18 cellular contexts compared by ENCODE assay signal in the genomic region with DNA sequence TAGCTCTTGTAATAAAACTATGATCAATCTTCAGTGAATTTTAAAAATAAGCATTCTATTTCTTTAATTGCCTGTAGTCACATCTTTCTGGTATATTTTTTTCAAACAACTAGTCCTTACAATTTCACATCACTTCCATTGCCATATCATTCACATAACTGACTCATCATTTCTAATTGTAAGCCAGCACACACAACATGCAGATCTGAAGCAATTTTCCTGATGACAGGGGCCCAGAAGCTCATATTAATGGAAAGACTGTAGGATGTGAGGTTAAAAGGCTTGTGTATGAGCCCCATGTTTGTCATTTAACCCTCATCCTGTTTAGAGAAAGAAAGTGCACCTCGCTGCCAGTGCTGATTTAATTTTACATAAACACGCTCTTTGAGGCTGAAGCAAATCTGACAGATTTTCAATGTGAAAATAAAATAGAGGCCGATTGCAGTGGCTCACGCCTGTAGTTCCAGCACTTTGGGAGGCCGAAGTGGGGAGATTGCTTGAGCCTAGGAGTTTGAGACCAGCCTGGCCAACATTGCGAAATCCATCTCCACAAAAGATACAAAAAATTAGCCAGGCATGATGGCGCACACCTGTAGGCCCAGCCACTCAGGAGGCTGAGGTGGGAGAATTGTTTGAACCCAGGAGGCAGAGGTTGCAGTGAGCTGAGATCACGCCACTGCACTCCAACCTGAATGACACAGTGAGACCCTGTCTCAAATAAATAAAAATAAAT. TPM values are rescaled to one million over a fixed set of nuclear protein-coding genes. Genes with fewer than 3 reads are reported as not detected.
DNase-seq lines count a peak whose midpoint lies in the region; ATAC-seq, FAIRE-seq and TF ChIP-seq lines count a peak whose summit lies in the region.
"Had no signal": no experiment of that assay in that cellular context is flagged by ENCODE, and none has a peak within 500 bp of the region (broad histone marks: within the 10 kb centered on the region; RNA-seq: fewer than 3 reads in every experiment).

No MANE protein-coding gene starts in this region.

- H3K4me3 ChIP-seq in K562: no peak overlapping the region
- no peak overlapping the region for H3K4me3 ChIP-seq in iPS-20b (ENCODE audit: low read length)
- H3K4me3 ChIP-seq: thyroid gland had no signal

- intact Hi-C loops in K562 (cut with micrococcal nuclease): no loop called here

- TF ChIP-seq RAD21 in Ishikawa (IDR thresholded peaks at IDR 0.05; ENCODE audit: low read depth) (no peak), K562 (CRISPR knock-in tag; conservative IDR thresholded peaks at IDR 0.05 in 1 of 2, IDR thresholded peaks at IDR 0.05 in 1 of 2) (no peak)

- TF ChIP-seq EP300 in Ishikawa (IDR thresholded peaks at IDR 0.05; ENCODE audit: borderline replicate concordance): no peak
- no peak for TF ChIP-seq EP300 in K562 (IDR thresholded peaks at IDR 0.05; ENCODE audit: low read length)

- H3K27ac ChIP-seq in K562 (ENCODE audit: extremely low read depth, low read depth, low read length) (no peak overlapping the region), iPS-20b (ENCODE audit: low read length) (peak overlapping the region; percentile 8)
- H3K27ac ChIP-seq: C4-2B, thyroid gland had no signal

- no TSS peak for BruUV-seq in K562 (replicated peaks; lab: Mats Ljungman, UMichigan)

- H3K9ac ChIP-seq in K562 (ENCODE audit: insufficient read depth in 1 of 2, low read depth in 2 of 2, low read length in 2 of 2): no peak overlapping the region
- H3K9ac ChIP-seq in iPS-20b (ENCODE audit: low read depth, low read length): no peak overlapping the region

- H3K9me3 ChIP-seq in K562 (replicated peaks; ENCODE audit: control insufficient read depth, insufficient read depth, low read depth, low read length) (no peaks in the 10 kb centered on the region), iPS-20b (ENCODE audit: insufficient read depth, low read depth, low read length) (no peaks in the 10 kb centered on the region; the same call in 1 of the 2 replicates)
- H3K9me3 ChIP-seq: thyroid gland had no signal

- H3K79me2 ChIP-seq in K562 (ENCODE audit: control insufficient read depth, insufficient read depth, low read length): no peaks in the 10 kb centered on the region

- H3K27me3 ChIP-seq in K562 (ENCODE audit: control insufficient read depth in 2 of 2, insufficient read depth in 2 of 2, low read length in 2 of 2): no peaks in the 10 kb centered on the region
- no peaks in the 10 kb centered on the region for H3K27me3 ChIP-seq in iPS-20b (ENCODE audit: insufficient read depth, low read length)
- H3K27me3 ChIP-seq: thyroid gland had no signal

- ATAC-seq in K562: no peak
- no peak for ATAC-seq in HG02623 (IDR thresholded peaks at IDR 0.05; ENCODE audit: unreplicated experiment)
- ATAC-seq in left lobe of liver: no peak
- ATAC-seq: effector memory CD8-positive, alpha-beta T cell had no signal

- no peak overlapping the region for H3K4me2 ChIP-seq in K562 (ENCODE audit: insufficient read depth, low read length)

- 93% methylated on average over 8 of the region's 8 CpGs for WGBS in K562 (ENCODE audit: insufficient coverage, low coverage, missing lambda C conversion rate)

- peak; percentile 40 for DNase-seq in ELR (ENCODE audit: low read depth)
- DNase-seq in K562 (ENCODE audit: extremely low read depth in 1 of 4, low spot score in 3 of 4): no peak
- DNase-seq in GM12892 (ENCODE audit: insufficient read length): no peak
- DNase-seq in left lobe of liver (ENCODE audit: low spot score): no peak
- no peak for DNase-seq in NCI-H510A (lab: John Stamatoyannopoulos, UW)
- DNase-seq: activated CD4-positive, alpha-beta T cell treated with anti-CD3 and anti-CD28 coated beads, Interleukin-2, amount 50 U/mL, for 4 hours; amniotic stem cell; DMS153; effector memory CD8-positive, alpha-beta T cell; MV-4-11; NCI-H2029 treated with DMSO at 0.1 percent for 48 hours; Right ventricle myocardium superior; thyroid gland had no signal

- FAIRE-seq in K562 (lab: Jason Lieb, UNC): no peak
- no peak for FAIRE-seq in GM12892 (lab: Jason Lieb, UNC)
- FAIRE-seq: frontal cortex had no signal

- H3K36me3 ChIP-seq in K562 (ENCODE audit: control insufficient read depth, insufficient read depth, low read length) (no peaks in the 10 kb centered on the region; the same call in 2 of the 3 replicates), iPS-20b (ENCODE audit: insufficient read depth, low read depth, low read length) (peaks cover 22% of the 10 kb centered on the region)

- no peak overlapping the region for H2AFZ ChIP-seq in K562 (ENCODE audit: low read depth, low read length)

- CTCF ChIA-PET in K562 (lab: Yijun Ruan, JAX; ENCODE audit: low intra/inter-chr PET ratio): no interaction called here

- no peaks in the 10 kb centered on the region for H4K20me1 ChIP-seq in K562 (replicated peaks; ENCODE audit: control insufficient read depth, insufficient read depth, low read length)

- no peak for TF ChIP-seq POLR2A in K562 (conservative IDR thresholded peaks at IDR 0.05)
- TF ChIP-seq POLR2A in GM12892 (IDR thresholded peaks at IDR 0.05; ENCODE audit: low read depth, low read length): no peak

- TF ChIP-seq CTCF in K562 (IDR thresholded peaks at IDR 0.05 in 2 of 3, conservative IDR thresholded peaks at IDR 0.05 in 1 of 3; ENCODE audit: insufficient read depth in 2 of 3, low read depth in 1 of 3, low read length in 3 of 3): no peak

- H3K9me1 ChIP-seq in K562 (ENCODE audit: control insufficient read depth, insufficient read depth, low read length): no peaks in the 10 kb centered on the region

- POLR2A ChIA-PET in K562 (lab: Yijun Ruan, JAX): no interaction called here

- peaks cover 32 to 41% of the 10 kb centered on the region in 2 experiments for H3K4me1 ChIP-seq in K562 (replicated peaks in 1 of 2; ENCODE audit: control insufficient read depth in 2 of 2, insufficient read depth in 2 of 2, low read length in 2 of 2)
- peaks cover 7% of the 10 kb centered on the region; the same call in 1 of the 2 replicates for H3K4me1 ChIP-seq in iPS-20b (ENCODE audit: insufficient read depth, low read length)
- H3K4me1 ChIP-seq: thyroid gland had no signal

- in situ Hi-C loops in K562 (cut with MboI): no loop called here

TF ChIP-seq in Ishikawa, 13 proteins besides CTCF, POLR2A, EP300 and RAD21 (continues in another document):
- TF ChIP-seq ZBTB7A (IDR thresholded peaks at IDR 0.05; ENCODE audit: low read depth): no peak
- no peak for TF ChIP-seq TCF12 (IDR thresholded peaks at IDR 0.05; ENCODE audit: low read depth)
- TF ChIP-seq CEBPB (IDR thresholded peaks at IDR 0.05): peak; percentile 51
- no peak for TF ChIP-seq EGR1 (IDR thresholded peaks at IDR 0.05)
- TF ChIP-seq TAF1 (IDR thresholded peaks at IDR 0.05; ENCODE audit: low read depth): no peak

TF ChIP-seq in K562, 482 proteins besides CTCF, POLR2A, EP300 and RAD21 (continues in another document):
- TF ChIP-seq NFE2 (IDR thresholded peaks at IDR 0.05; ENCODE audit: low read depth) (0 out of 2 replicates have a peak, but pooled peaks have one; percentile 8), CEBPG (CRISPR knock-in tag; IDR thresholded peaks at IDR 0.05) (peak; percentile 51; the same call in 1 of the 2 replicates), CEBPG (tag; conservative IDR thresholded peaks at IDR 0.05 in 1 of 2, IDR thresholded peaks at IDR 0.05 in 1 of 2) (peak in 1 of 2 experiments; percentile 84; a peak in 3 of 4 replicates), RNF2 (IDR thresholded peaks at IDR 0.05) (no peak)
- TF ChIP-seq, protein P1, sequence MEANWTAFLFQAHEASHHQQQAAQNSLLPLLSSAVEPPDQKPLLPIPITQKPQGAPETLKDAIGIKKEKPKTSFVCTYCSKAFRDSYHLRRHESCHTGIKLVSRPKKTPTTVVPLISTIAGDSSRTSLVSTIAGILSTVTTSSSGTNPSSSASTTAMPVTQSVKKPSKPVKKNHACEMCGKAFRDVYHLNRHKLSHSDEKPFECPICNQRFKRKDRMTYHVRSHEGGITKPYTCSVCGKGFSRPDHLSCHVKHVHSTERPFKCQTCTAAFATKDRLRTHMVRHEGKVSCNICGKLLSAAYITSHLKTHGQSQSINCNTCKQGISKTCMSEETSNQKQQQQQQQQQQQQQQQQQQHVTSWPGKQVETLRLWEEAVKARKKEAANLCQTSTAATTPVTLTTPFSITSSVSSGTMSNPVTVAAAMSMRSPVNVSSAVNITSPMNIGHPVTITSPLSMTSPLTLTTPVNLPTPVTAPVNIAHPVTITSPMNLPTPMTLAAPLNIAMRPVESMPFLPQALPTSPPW (CRISPR knock-in tag; IDR thresholded peaks at IDR 0.05): 0 out of 2 replicates have a peak, but pooled peaks have one; percentile 16
- TF ChIP-seq, protein P2, sequence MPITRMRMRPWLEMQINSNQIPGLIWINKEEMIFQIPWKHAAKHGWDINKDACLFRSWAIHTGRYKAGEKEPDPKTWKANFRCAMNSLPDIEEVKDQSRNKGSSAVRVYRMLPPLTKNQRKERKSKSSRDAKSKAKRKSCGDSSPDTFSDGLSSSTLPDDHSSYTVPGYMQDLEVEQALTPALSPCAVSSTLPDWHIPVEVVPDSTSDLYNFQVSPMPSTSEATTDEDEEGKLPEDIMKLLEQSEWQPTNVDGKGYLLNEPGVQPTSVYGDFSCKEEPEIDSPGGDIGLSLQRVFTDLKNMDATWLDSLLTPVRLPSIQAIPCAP (CRISPR knock-in tag; IDR thresholded peaks at IDR 0.05; ENCODE audit: borderline replicate concordance): no peak

RNA-seq across cellular contexts. Expression of a gene that starts 40.1 kb away (rescaled TPM):
- 15.2 and 38.3 TPM in 2 replicates for total RNA-seq in K562 (2011; cell fraction: chromatin; rRNA removed; ENCODE audit: low replicate concordance)
- 10.5 and 12.2 TPM in 2 replicates for total RNA-seq in K562 (2011; cell fraction: nucleolus; rRNA removed)
- total RNA-seq in K562 (2011; cell fraction: nucleoplasm; rRNA removed): 10.1 and 13.8 TPM in 2 replicates
- total RNA-seq in K562 (2014; rRNA removed) (66.8 and 80.1 TPM in 2 replicates), K562 (2014; rRNA removed; fragmentation: Illumina TruSeq; extraction: Trizol) (119 and 142 TPM in 2 replicates), K562 (2015; rRNA removed; fragmentation: Illumina TruSeq; extraction: Trizol) (140 and 148 TPM in 2 replicates), K562 (2021) (65.7 and 70.7 TPM in 2 replicates), left lobe of liver (6.7 TPM)
- polyA plus RNA-seq in K562 (2011; rRNA removed) (35.9 and 57.9 TPM in 2 replicates), K562 (2014; fragmentation: Illumina TruSeq; extraction: Trizol) (114 and 123 TPM in 2 replicates), K562 (2014; fragmentation: Nextera tagmentation; extraction: Ambion mirVana) (100 to 1,000 TPM in 1 of 2 experiments, 10 to 100 TPM in 1; 88.3 to 162 TPM), K562 (2014; rRNA removed) (123 and 141 TPM in 2 replicates)
- polyA plus RNA-seq in K562 (2011; cell fraction: cytosol; rRNA removed): 6.3 and 12.5 TPM in 2 replicates
- 31.6 and 33.6 TPM in 2 replicates for polyA plus RNA-seq in K562 (2011; cell fraction: nucleus; rRNA removed)
- polyA plus RNA-seq in K562 (2012): 38.2 and 83.0 TPM in 2 replicates
- polyA minus RNA-seq in K562 (2011; rRNA and poly(A)+ RNA removed): 46.1 and 49.2 TPM in 2 replicates
- polyA minus RNA-seq in K562 (2011; cell fraction: cytosol; rRNA and poly(A)+ RNA removed): 14.5 and 19.7 TPM in 2 replicates
- polyA minus RNA-seq in K562 (2011; cell fraction: nucleus; rRNA and poly(A)+ RNA removed): 18.6 and 26.7 TPM in 2 replicates
- 33.7 TPM for polyA plus RNA-seq in GM12892 (2012; ENCODE audit: missing spikeins)
